Comparison of ENCODE assay signal across 16 cellular contexts in genomic region chr15:38905634-38906033, GRCh38.
"Had no signal": no experiment of that assay in that cellular context is flagged by ENCODE, and none has a peak within 500 bp of the region (broad histone marks: within the 10 kb centered on the region; RNA-seq: fewer than 3 reads in every experiment).

No MANE protein-coding gene starts in this region.

- H3K4me1 Mint-ChIP-seq: activated T-helper 17 cell treated with anti-CD3 and anti-CD28 coated beads, Interleukin-2, amount 50 U/mL, for 72 hours; neural crest cell had no signal

- H3K27ac Mint-ChIP-seq: activated naive CD4-positive, alpha-beta T cell treated with anti-CD3 and anti-CD28 coated beads for 36 hours; activated T-helper 17 cell treated with anti-CD3 and anti-CD28 coated beads, Interleukin-2, amount 50 U/mL, for 72 hours had no signal

- ATAC-seq: activated T-helper 17 cell treated with anti-CD3 and anti-CD28 coated beads, Interleukin-2, amount 50 U/mL, for 72 hours; esophagus mucosa; foreskin keratinocyte; left lobe of liver; right cardiac atrium; upper lobe of right lung had no signal

- H3K4me1 ChIP-seq: ascending aorta, foreskin keratinocyte, prostate gland, upper lobe of right lung had no signal

- H3K9me3 ChIP-seq: ascending aorta, prostate gland, thoracic aorta had no signal

- H3K4me3 ChIP-seq: ascending aorta, cardiac muscle cell, prostate gland, smooth muscle cell, thoracic aorta, upper lobe of right lung had no signal

- H3K27ac ChIP-seq: ascending aorta, cardiac muscle cell, foreskin keratinocyte, prostate gland, thoracic aorta, upper lobe of right lung had no signal

- DNase-seq: activated CD4-positive, CD25-positive, alpha-beta regulatory T cell treated with anti-CD3 and anti-CD28 coated beads, Interleukin-2, amount 50 U/mL, for 72 hours; activated naive CD4-positive, alpha-beta T cell treated with anti-CD3 and anti-CD28 coated beads for 36 hours; activated T-cell treated with anti-CD3 and anti-CD28 coated beads for 4 hours; head of caudate nucleus; right cardiac atrium; upper lobe of right lung had no signal

- H3K36me3 ChIP-seq: ascending aorta, cardiac muscle cell, prostate gland, thoracic aorta, upper lobe of right lung had no signal

- H3K27me3 ChIP-seq: ascending aorta, cardiac muscle cell, upper lobe of right lung had no signal

- H3K4me3 Mint-ChIP-seq: activated naive CD4-positive, alpha-beta T cell treated with anti-CD3 and anti-CD28 coated beads for 36 hours; activated T-helper 17 cell treated with anti-CD3 and anti-CD28 coated beads, Interleukin-2, amount 50 U/mL, for 72 hours; neural crest cell had no signal

- H3K4me2 ChIP-seq: smooth muscle cell had no signal
